Comparison of ENCODE assay signal across 8 cellular contexts in the genomic region with DNA sequence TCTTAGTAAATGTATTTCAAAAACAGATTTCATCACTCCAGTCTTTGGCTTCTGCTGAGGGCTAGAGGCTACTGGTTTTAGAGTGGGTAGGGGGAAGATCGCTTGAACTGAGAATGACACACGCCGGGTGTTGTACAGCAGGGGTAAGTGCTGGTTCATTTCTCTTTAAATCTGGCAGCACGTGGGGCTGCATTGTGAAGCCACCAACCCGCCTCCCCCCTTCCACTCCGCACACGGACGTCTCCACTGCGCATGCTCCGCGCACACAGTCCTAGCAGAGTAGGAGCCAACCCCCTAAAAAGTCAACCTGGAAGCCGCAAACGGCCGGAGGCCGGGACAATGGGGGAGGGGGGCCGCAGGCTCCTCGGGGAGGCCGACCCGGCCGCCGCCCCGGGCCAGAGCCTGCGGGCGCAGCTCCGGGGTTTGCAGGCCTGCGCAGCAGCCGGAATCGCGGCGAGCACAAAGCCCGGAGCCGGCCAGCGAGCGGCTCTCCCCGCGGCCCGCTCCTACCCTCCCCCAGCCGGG. TPM values are rescaled to one million over a fixed set of nuclear protein-coding genes. Genes with fewer than 3 reads are reported as not detected.
DNase-seq lines count a peak whose midpoint lies in the region; ATAC-seq and TF ChIP-seq lines count a peak whose summit lies in the region.

No MANE protein-coding gene starts in this region.

- peak overlapping the region; percentile 97 for H3K4me3 Mint-ChIP-seq in T-helper 1 cell treated with Interleukin-12 subunit alpha and Interleukin-12 subunit beta and Interleukin-4 antibody, amounts not matched to agents 30 μg/mL and 1 μg/mL, for 36 hours

- peak; percentile 42 for ATAC-seq in HG02870 (IDR thresholded peaks at IDR 0.05; ENCODE audit: unreplicated experiment)
- peak; percentile 88 to 91 for ATAC-seq in upper lobe of left lung (ENCODE audit: low FRiP score in 2 of 2)

- peaks cover 11% of the 10 kb centered on the region for H3K36me3 Mint-ChIP-seq in T-helper 1 cell treated with Interleukin-12 subunit alpha and Interleukin-12 subunit beta and Interleukin-4 antibody, amounts not matched to agents 30 μg/mL and 1 μg/mL, for 36 hours (ENCODE audit: low read depth)

- H3K4me3 ChIP-seq in GM12875 (ENCODE audit: low read depth, low read length) (peak overlapping the region; percentile 96), left ventricle myocardium inferior (peak overlapping the region; percentile 99), upper lobe of left lung (peak overlapping the region; percentile 86 to 97 (median 94))

- intact Hi-C loops in left ventricle myocardium inferior (cut with micrococcal nuclease) (no loop called here), posterior vena cava (cut with DNase I) (no loop called here)

- H3K27ac Mint-ChIP-seq in T-helper 1 cell treated with Interleukin-12 subunit alpha and Interleukin-12 subunit beta and Interleukin-4 antibody, amounts not matched to agents 30 μg/mL and 1 μg/mL, for 36 hours: peak overlapping the region; percentile 96

- H3K27ac ChIP-seq in left ventricle myocardium inferior (replicated peaks) (peak overlapping the region; percentile 99), upper lobe of left lung (peak overlapping the region; percentile 93 to 99 (median 96))

- DNase-seq in NCI-H1694 (lab: John Stamatoyannopoulos, UW) (peak; percentile 90), amygdala (lab: John Stamatoyannopoulos, UW) (peak; percentile 12 to 94 (median 82)), left ventricle myocardium inferior (peak; percentile 91), posterior vena cava (ENCODE audit: low spot score) (peak; percentile 97), upper lobe of left lung (peak; percentile 93 to 94)

- no peaks in the 10 kb centered on the region for H3K9me3 ChIP-seq in left ventricle myocardium inferior (replicated peaks)
- H3K9me3 ChIP-seq in upper lobe of left lung: no peaks in the 10 kb centered on the region

- peaks cover 56% of the 10 kb centered on the region for H3K4me1 ChIP-seq in left ventricle myocardium inferior
- peaks cover 11 to 34% (median 16%) of the 10 kb centered on the region in 4 donors for H3K4me1 ChIP-seq in upper lobe of left lung

- peak in 2 of 4 donors; percentile 49 to 80 for TF ChIP-seq POLR2A in upper lobe of left lung (IDR thresholded peaks at IDR 0.05)

- no peak for TF ChIP-seq EP300 in upper lobe of left lung (IDR thresholded peaks at IDR 0.05)

- H3K27me3 ChIP-seq in left ventricle myocardium inferior (ENCODE audit: low read depth) (no peaks in the 10 kb centered on the region), upper lobe of left lung (no peaks in the 10 kb centered on the region)

- TF ChIP-seq CTCF in GM12875 (IDR thresholded peaks at IDR 0.05; ENCODE audit: borderline replicate concordance, insufficient read depth, low read depth, low read length): no peak
- TF ChIP-seq CTCF in left ventricle myocardium inferior (IDR thresholded peaks at IDR 0.05; ENCODE audit: borderline replicate concordance): no peak
- TF ChIP-seq CTCF in upper lobe of left lung (IDR thresholded peaks at IDR 0.05): peak in 1 of 6 experiments; percentile 10

- peaks cover 19% of the 10 kb centered on the region for H3K4me1 Mint-ChIP-seq in T-helper 1 cell treated with Interleukin-12 subunit alpha and Interleukin-12 subunit beta and Interleukin-4 antibody, amounts not matched to agents 30 μg/mL and 1 μg/mL, for 36 hours (ENCODE audit: low read depth)

- peaks cover 5% of the 10 kb centered on the region for H3K36me3 ChIP-seq in left ventricle myocardium inferior
- H3K36me3 ChIP-seq in upper lobe of left lung: peaks cover 0 to 5% (median 0%) of the 10 kb centered on the region in 4 donors

- no peaks in the 10 kb centered on the region for H3K9me3 Mint-ChIP-seq in T-helper 1 cell treated with Interleukin-12 subunit alpha and Interleukin-12 subunit beta and Interleukin-4 antibody, amounts not matched to agents 30 μg/mL and 1 μg/mL, for 36 hours

- H3K27me3 Mint-ChIP-seq in T-helper 1 cell treated with Interleukin-12 subunit alpha and Interleukin-12 subunit beta and Interleukin-4 antibody, amounts not matched to agents 30 μg/mL and 1 μg/mL, for 36 hours (ENCODE audit: low read depth): no peaks in the 10 kb centered on the region

- 0 to 1% methylated on average over 11 to 12 of the region's 38 CpGs for WGBS in upper lobe of left lung, 2 donors

RNA-seq across cellular contexts. Expression of a gene that starts 1.3 kb away (rescaled TPM):
- total RNA-seq in left ventricle myocardium inferior (92.8 TPM), posterior vena cava (10 to 100 TPM; 53.4 to 57.0 TPM), upper lobe of left lung (10 to 100 TPM; 24.5 to 45.8 (median 35.8) TPM)

Comparison
In these comparisons a context has a peak if more than half of its experiments do, and no peak if none do; other contexts are left out.
1. Peak in every context shown above with its lines: DNase-seq, ATAC-seq, H3K4me3 ChIP-seq and H3K27ac ChIP-seq.